Comparison of ENCODE assay signal across 8 cellular contexts in genomic region chr2:74481961-74482800, GRCh38. TPM values are rescaled to one million over a fixed set of nuclear protein-coding genes. Genes with fewer than 3 reads are reported as not detected.
DNase-seq lines count a peak whose midpoint lies in the region; ATAC-seq and TF ChIP-seq lines count a peak whose summit lies in the region.

No MANE protein-coding gene starts in this region.

- peaks cover 5% of the 10 kb centered on the region for H3K27me3 Mint-ChIP-seq in nephron progenitor cell (ENCODE audit: low read depth, poor library complexity)

- ATAC-seq in esophagus mucosa, result peak; percentile 51

- no peaks in the 10 kb centered on the region for H3K9me3 ChIP-seq in MG63

- peaks cover 34% of the 10 kb centered on the region for H3K4me1 Mint-ChIP-seq in nephron progenitor cell

- H3K27me3 ChIP-seq in H7 (ENCODE audit: control insufficient read depth, insufficient read depth, low read length), result no peaks in the 10 kb centered on the region; the same call in 1 of the 2 replicates
- no peaks in the 10 kb centered on the region for H3K27me3 ChIP-seq in MG63

- peak overlapping the region; percentile 94 for H3K4me3 Mint-ChIP-seq in nephron progenitor cell

- no peak for TF ChIP-seq CTCF in nephron progenitor cell (IDR thresholded peaks at IDR 0.05)

- H3K27ac Mint-ChIP-seq in nephron progenitor cell, result peak overlapping the region; percentile 84

- H3K4me3 ChIP-seq in H7 (ENCODE audit: insufficient read depth, low read depth, low read length), result peak overlapping the region; percentile 93
- peak overlapping the region; percentile 97 for H3K4me3 ChIP-seq in MG63

- DNase-seq in DMS53 (lab: John Stamatoyannopoulos, UW) (peak; percentile 83), DMS53 treated with DMSO at 0.1 percent for 48 hours (lab: John Stamatoyannopoulos, UW; ENCODE audit: unreplicated experiment) (no peak), H7 (peak; percentile 83), MG63 (peak; percentile 49), nephron progenitor cell (peak; percentile 68), mucosa of gallbladder (ENCODE audit: low spot score) (no peak)
- DNase-seq in activated CD4-positive, alpha-beta T cell treated with anti-CD3 and anti-CD28 coated beads for 48 hours, result peak; percentile 70

- peaks cover 36% of the 10 kb centered on the region for H3K36me3 Mint-ChIP-seq in nephron progenitor cell (ENCODE audit: low read depth)

- H3K36me3 ChIP-seq in H7 (replicated peaks; ENCODE audit: control insufficient read depth, insufficient read depth, low read length), result peaks cover 7% of the 10 kb centered on the region
- peaks cover 16% of the 10 kb centered on the region for H3K36me3 ChIP-seq in MG63

- no peaks in the 10 kb centered on the region for H3K9me3 Mint-ChIP-seq in nephron progenitor cell

RNA-seq across cellular contexts. Expression of gene CCDC142, which starts 0.6 kb away (rescaled TPM):
- total RNA-seq in H7 (2014; rRNA removed; shearing (Covaris generic)), result 9.8 and 12.0 TPM in 2 replicates
- total RNA-seq in MG63 (2014; rRNA removed; shearing (Covaris generic); ENCODE audit: low replicate concordance), result 6.8 and 10.8 TPM in 2 replicates
- total RNA-seq in esophagus mucosa (4.6 TPM), mucosa of gallbladder (26.5 TPM)

RNA-seq across cellular contexts. Expression of gene TTC31, which starts 0.7 kb away (rescaled TPM):
- total RNA-seq in H7 (2014; rRNA removed; shearing (Covaris generic)), result 20.4 and 22.5 TPM in 2 replicates
- 8.6 and 16.3 TPM in 2 replicates for total RNA-seq in MG63 (2014; rRNA removed; shearing (Covaris generic); ENCODE audit: low replicate concordance)
- total RNA-seq in esophagus mucosa (10.5 TPM), mucosa of gallbladder (41.0 TPM)

RNA-seq across cellular contexts. Expression of gene MRPL53, which starts 9.7 kb away (rescaled TPM):
- total RNA-seq in H7 (2014; rRNA removed; shearing (Covaris generic)), result 25.9 and 34.1 TPM in 2 replicates
- total RNA-seq in MG63 (2014; rRNA removed; shearing (Covaris generic); ENCODE audit: low replicate concordance), result 33.7 and 48.9 TPM in 2 replicates
- total RNA-seq in esophagus mucosa, result 87.5 TPM
- total RNA-seq in mucosa of gallbladder, result 80.9 TPM

RNA-seq across cellular contexts. Expression of gene MOGS, which starts 17.0 kb away (rescaled TPM):
- total RNA-seq in H7 (2014; rRNA removed; shearing (Covaris generic)), result 91.2 and 98.8 TPM in 2 replicates
- total RNA-seq in MG63 (2014; rRNA removed; shearing (Covaris generic); ENCODE audit: low replicate concordance), result 23.0 and 51.6 TPM in 2 replicates
- 22.6 TPM for total RNA-seq in esophagus mucosa
- 80.0 TPM for total RNA-seq in mucosa of gallbladder

RNA-seq across cellular contexts. Expression of gene LBX2, which starts 17.2 kb away (rescaled TPM):
- 0.11 and 0.17 TPM in 2 replicates for total RNA-seq in H7 (2014; rRNA removed; shearing (Covaris generic))
- total RNA-seq in MG63 (2014; rRNA removed; shearing (Covaris generic); ENCODE audit: low replicate concordance), result 0.95 and 1.2 TPM in 2 replicates
- total RNA-seq in esophagus mucosa (0.32 TPM), mucosa of gallbladder (3.3 TPM)

Comparison
In these comparisons a context has a peak if more than half of its experiments do, and no peak if none do; other contexts are left out.
1. DNase-seq: peak in DMS53 (single experiment), H7 (single experiment), MG63 (single experiment), activated CD4-positive, alpha-beta T cell treated with anti-CD3 and anti-CD28 coated beads for 48 hours (single experiment) and nephron progenitor cell (single experiment); none in DMS53 treated with DMSO at 0.1 percent for 48 hours (single experiment) and mucosa of gallbladder (single experiment).